Comparison of ENCODE assay signal across 1 cellular context in the genomic region with DNA sequence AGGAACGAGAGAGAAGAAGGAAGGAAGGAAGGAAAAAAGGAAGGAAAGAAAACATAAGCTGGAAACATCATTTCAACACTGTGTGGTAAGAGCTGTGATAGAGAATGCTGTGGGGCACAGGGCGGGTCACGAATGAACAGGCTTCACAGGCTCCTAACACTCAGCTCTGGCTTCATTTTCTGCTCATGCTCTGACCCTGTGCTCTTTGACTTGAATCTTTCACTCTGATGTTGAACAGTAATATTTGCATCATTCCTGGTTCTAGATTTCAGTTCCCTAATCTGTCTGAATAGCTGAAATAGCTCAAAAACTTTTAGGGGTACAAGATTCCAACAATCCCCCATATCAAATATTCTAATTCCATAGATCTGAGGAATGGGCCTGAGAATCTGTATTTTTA.
TF ChIP-seq lines count a peak whose summit lies in the region.

No MANE protein-coding gene starts in this region.

TF ChIP-seq in neural cell, 6 proteins besides CTCF, POLR2A, EP300 and RAD21 (continued from another document):
- TF ChIP-seq, protein P1, sequence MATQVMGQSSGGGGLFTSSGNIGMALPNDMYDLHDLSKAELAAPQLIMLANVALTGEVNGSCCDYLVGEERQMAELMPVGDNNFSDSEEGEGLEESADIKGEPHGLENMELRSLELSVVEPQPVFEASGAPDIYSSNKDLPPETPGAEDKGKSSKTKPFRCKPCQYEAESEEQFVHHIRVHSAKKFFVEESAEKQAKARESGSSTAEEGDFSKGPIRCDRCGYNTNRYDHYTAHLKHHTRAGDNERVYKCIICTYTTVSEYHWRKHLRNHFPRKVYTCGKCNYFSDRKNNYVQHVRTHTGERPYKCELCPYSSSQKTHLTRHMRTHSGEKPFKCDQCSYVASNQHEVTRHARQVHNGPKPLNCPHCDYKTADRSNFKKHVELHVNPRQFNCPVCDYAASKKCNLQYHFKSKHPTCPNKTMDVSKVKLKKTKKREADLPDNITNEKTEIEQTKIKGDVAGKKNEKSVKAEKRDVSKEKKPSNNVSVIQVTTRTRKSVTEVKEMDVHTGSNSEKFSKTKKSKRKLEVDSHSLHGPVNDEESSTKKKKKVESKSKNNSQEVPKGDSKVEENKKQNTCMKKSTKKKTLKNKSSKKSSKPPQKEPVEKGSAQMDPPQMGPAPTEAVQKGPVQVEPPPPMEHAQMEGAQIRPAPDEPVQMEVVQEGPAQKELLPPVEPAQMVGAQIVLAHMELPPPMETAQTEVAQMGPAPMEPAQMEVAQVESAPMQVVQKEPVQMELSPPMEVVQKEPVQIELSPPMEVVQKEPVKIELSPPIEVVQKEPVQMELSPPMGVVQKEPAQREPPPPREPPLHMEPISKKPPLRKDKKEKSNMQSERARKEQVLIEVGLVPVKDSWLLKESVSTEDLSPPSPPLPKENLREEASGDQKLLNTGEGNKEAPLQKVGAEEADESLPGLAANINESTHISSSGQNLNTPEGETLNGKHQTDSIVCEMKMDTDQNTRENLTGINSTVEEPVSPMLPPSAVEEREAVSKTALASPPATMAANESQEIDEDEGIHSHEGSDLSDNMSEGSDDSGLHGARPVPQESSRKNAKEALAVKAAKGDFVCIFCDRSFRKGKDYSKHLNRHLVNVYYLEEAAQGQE (IDR thresholded peaks at IDR 0.05; ENCODE audit: borderline replicate concordance): no peak
- TF ChIP-seq TAF1 (IDR thresholded peaks at IDR 0.05; ENCODE audit: low read depth): no peak
- TF ChIP-seq SMC3 (conservative IDR thresholded peaks at IDR 0.05; ENCODE audit: poor library complexity): no peak
